Comparison of ENCODE assay signal across 1 cellular context in genomic region chr7:135714534-135715009, GRCh38.
TF ChIP-seq lines count a peak whose summit lies in the region.

No MANE protein-coding gene starts in this region.

TF ChIP-seq in SK-N-SH, 30 proteins besides CTCF, POLR2A, EP300 and RAD21 (continued from another document):
- TF ChIP-seq REST (IDR thresholded peaks at IDR 0.05; ENCODE audit: low read depth, low read length) (no peak), NFIC (IDR thresholded peaks at IDR 0.05; ENCODE audit: borderline replicate concordance) (peak; percentile 65), CHD2 (IDR thresholded peaks at IDR 0.05; ENCODE audit: low read length, partially characterized antibody) (peak; percentile 32), EZH2phosphoT487 (IDR thresholded peaks at IDR 0.05; ENCODE audit: borderline replicate concordance, low read depth) (no peak), SMC3 (IDR thresholded peaks at IDR 0.05; ENCODE audit: low read depth, low read length) (no peak), POLR2AphosphoS5 (IDR thresholded peaks at IDR 0.05; ENCODE audit: low read depth, low read length) (no peak), TEAD4 (IDR thresholded peaks at IDR 0.05; ENCODE audit: borderline replicate concordance, insufficient read depth) (peak; percentile 67; the same call in 1 of the 2 replicates), ELF1 (IDR thresholded peaks at IDR 0.05) (no peak), RFX5 (IDR thresholded peaks at IDR 0.05; ENCODE audit: low read length) (no peak), JUND (IDR thresholded peaks at IDR 0.05) (no peak)
- TF ChIP-seq, protein P1, sequence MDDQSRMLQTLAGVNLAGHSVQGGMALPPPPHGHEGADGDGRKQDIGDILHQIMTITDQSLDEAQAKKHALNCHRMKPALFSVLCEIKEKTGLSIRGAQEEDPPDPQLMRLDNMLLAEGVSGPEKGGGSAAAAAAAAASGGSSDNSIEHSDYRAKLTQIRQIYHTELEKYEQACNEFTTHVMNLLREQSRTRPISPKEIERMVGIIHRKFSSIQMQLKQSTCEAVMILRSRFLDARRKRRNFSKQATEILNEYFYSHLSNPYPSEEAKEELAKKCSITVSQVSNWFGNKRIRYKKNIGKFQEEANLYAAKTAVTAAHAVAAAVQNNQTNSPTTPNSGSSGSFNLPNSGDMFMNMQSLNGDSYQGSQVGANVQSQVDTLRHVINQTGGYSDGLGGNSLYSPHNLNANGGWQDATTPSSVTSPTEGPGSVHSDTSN (IDR thresholded peaks at IDR 0.05) = peak; percentile 81
- TF ChIP-seq, protein P2, sequence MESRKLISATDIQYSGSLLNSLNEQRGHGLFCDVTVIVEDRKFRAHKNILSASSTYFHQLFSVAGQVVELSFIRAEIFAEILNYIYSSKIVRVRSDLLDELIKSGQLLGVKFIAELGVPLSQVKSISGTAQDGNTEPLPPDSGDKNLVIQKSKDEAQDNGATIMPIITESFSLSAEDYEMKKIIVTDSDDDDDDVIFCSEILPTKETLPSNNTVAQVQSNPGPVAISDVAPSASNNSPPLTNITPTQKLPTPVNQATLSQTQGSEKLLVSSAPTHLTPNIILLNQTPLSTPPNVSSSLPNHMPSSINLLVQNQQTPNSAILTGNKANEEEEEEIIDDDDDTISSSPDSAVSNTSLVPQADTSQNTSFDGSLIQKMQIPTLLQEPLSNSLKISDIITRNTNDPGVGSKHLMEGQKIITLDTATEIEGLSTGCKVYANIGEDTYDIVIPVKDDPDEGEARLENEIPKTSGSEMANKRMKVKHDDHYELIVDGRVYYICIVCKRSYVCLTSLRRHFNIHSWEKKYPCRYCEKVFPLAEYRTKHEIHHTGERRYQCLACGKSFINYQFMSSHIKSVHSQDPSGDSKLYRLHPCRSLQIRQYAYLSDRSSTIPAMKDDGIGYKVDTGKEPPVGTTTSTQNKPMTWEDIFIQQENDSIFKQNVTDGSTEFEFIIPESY (IDR thresholded peaks at IDR 0.05; ENCODE audit: borderline replicate concordance, low read depth) = no peak
